ENCODE assay signal across 8 cellular contexts in genomic region chr22:22955866-22956535, GRCh38.
DNase-seq lines count a peak whose midpoint lies in the region; ATAC-seq, FAIRE-seq and TF ChIP-seq lines count a peak whose summit lies in the region.

No MANE protein-coding gene starts in this region.

- peak; percentile 77 for TF ChIP-seq RAD21 in HepG2 (CRISPR knock-in tag; IDR thresholded peaks at IDR 0.05)

- H4K20me1 ChIP-seq in HepG2 (ENCODE audit: insufficient read depth, low read length) = no peaks in the 10 kb centered on the region

- no peak overlapping the region for H2AFZ ChIP-seq in HepG2 (ENCODE audit: low read length)

- H3K4me3 ChIP-seq in choroid plexus epithelial cell (ENCODE audit: low read depth, low read length) (no peak overlapping the region), HepG2 (replicated peaks in 1 of 3; ENCODE audit: insufficient read depth in 1 of 3, low read depth in 2 of 3, low read length in 3 of 3) (no peak overlapping the region)

- CTCF ChIA-PET in HepG2 (lab: Yijun Ruan, JAX; ENCODE audit: low intra/inter-chr PET ratio, low total read pairs) = interaction anchor here (0.7 to 1.9 kb wide), 8 partner anchors 100 to 246 kb away, joined by 3 to 23 read pairs (median 4); no protein-coding TSS in a partner anchor

- 19% methylated on average over 7 of the region's 8 CpGs for WGBS in HepG2 (ENCODE audit: low lambda C conversion rate)

- TF ChIP-seq EP300 in HepG2 (IDR thresholded peaks at IDR 0.05; ENCODE audit: low read depth in 2 of 2, low read length in 2 of 2) (no peak), HepG2 (CRISPR knock-in tag; IDR thresholded peaks at IDR 0.05; ENCODE audit: borderline replicate concordance) (no peak)

- H3K36me3 ChIP-seq in HepG2 (replicated peaks in 1 of 2; ENCODE audit: control insufficient read depth in 1 of 2, insufficient read depth in 2 of 2, low read length in 2 of 2) = no peaks in the 10 kb centered on the region

- peak; percentile 81 for FAIRE-seq in HepG2 (lab: Jason Lieb, UNC)

- no peaks in the 10 kb centered on the region for H3K9me3 ChIP-seq in HepG2 (ENCODE audit: low read length)

- H3K9ac ChIP-seq in HepG2 (ENCODE audit: insufficient read depth, low read depth, low read length) = no peak overlapping the region

- peaks cover 3 to 29% of the 10 kb centered on the region in 2 experiments; a peak in 3 of 5 replicates for H3K27me3 ChIP-seq in HepG2 (ENCODE audit: control insufficient read depth in 1 of 2, insufficient read depth in 2 of 2, low read length in 2 of 2)

- no peak overlapping the region for H3K27ac ChIP-seq in HepG2 (ENCODE audit: extremely low read length, insufficient read depth, low read length)

- no peaks in the 10 kb centered on the region for H3K79me2 ChIP-seq in HepG2 (ENCODE audit: insufficient read depth, low read length)

- H3K4me2 ChIP-seq in HepG2 (ENCODE audit: low read depth, low read length) = no peak overlapping the region

- ATAC-seq in HepG2 (peak; percentile 90), HG02938 (IDR thresholded peaks at IDR 0.05; ENCODE audit: unreplicated experiment) (no peak)

- POLR2A ChIA-PET in HepG2 (lab: Yijun Ruan, JAX) = no interaction called here

- in situ Hi-C loops in HepG2 (cut with HindIII; ENCODE audit: extremely low pct_ligation_motif_present, low pct_unique_long_range_greater_than_20kb) = loop anchor here (5.0 to 25.0 kb wide), 4 partner anchors 99 to 431 kb away; no protein-coding TSS in a partner anchor

- peaks cover 18% of the 10 kb centered on the region for H3K4me1 ChIP-seq in HepG2 (ENCODE audit: insufficient read depth, low read length)

- intact Hi-C loops in HepG2 (cut with micrococcal nuclease; ENCODE audit: unreplicated experiment) = loop anchor here (1.0 kb wide), 1 partner anchor 109 kb away; no protein-coding TSS in a partner anchor

- TF ChIP-seq CTCF in choroid plexus epithelial cell (conservative IDR thresholded peaks at IDR 0.05; ENCODE audit: low read depth, low read length) (peak; percentile 90), HepG2 (CRISPR knock-in tag; IDR thresholded peaks at IDR 0.05) (peak; percentile 88)

- TF ChIP-seq POLR2A in HepG2 (IDR thresholded peaks at IDR 0.05; ENCODE audit: insufficient read depth in 1 of 2, low read depth in 2 of 2, low read length in 2 of 2) = no peak

- DNase-seq in NCI-H524 (lab: John Stamatoyannopoulos, UW) (peak; percentile 31 to 75), NCI-H524 treated with DMSO at 0.1 percent for 48 hours (lab: John Stamatoyannopoulos, UW) (no peak), NCI-H2171 treated with DMSO at 0.1 percent for 48 hours (lab: John Stamatoyannopoulos, UW) (peak; percentile 72), choroid plexus epithelial cell (ENCODE audit: low read depth) (peak; percentile 87), HepG2 (ENCODE audit: low spot score) (peak; percentile 59)
- peak; percentile 41 for DNase-seq in activated CD4-positive, alpha-beta T cell treated with anti-CD3 and anti-CD28 coated beads for 1 hour
- peak; percentile 20 to 38 (median 20) for DNase-seq in stimulated activated CD4-positive, alpha-beta T cell treated with anti-CD3 and anti-CD28 coated beads, TNF-alpha, amount 100 ng/mL, for 1 hour (ENCODE audit: low read depth in 3 of 3, low spot score in 1 of 3)

- BruUV-seq in HepG2 (replicated peaks; lab: Mats Ljungman, UMichigan) = no TSS peak

TF ChIP-seq in HepG2, 621 proteins besides CTCF, POLR2A, EP300 and RAD21:
- TF ChIP-seq SMC3 (IDR thresholded peaks at IDR 0.05; ENCODE audit: low read length) (peak; percentile 83), CEBPB (IDR thresholded peaks at IDR 0.05; ENCODE audit: borderline replicate concordance, low read depth, low read length) (peak; percentile 18; the same call in 1 of the 2 replicates), YY1 (IDR thresholded peaks at IDR 0.05; ENCODE audit: insufficient read depth, insufficient replicate concordance, low read depth, low read length) (no peak), HOXA3 (CRISPR knock-in tag; IDR thresholded peaks at IDR 0.05) (0 out of 2 replicates have a peak, but pooled peaks have one; percentile 15), ZNF781 (CRISPR knock-in tag; IDR thresholded peaks at IDR 0.05; ENCODE audit: borderline replicate concordance, not compliant biosample characterization) (no peak), STAG1 (CRISPR knock-in tag; IDR thresholded peaks at IDR 0.05) (peak; percentile 85), XRCC5 (optimal IDR thresholded peaks at IDR 0.05; ENCODE audit: low read length) (peak; percentile 32), FOXP1 (IDR thresholded peaks at IDR 0.05) (no peak), FOXP1 (CRISPR knock-in tag; IDR thresholded peaks at IDR 0.05) (no peak), ZNF501 (CRISPR knock-in tag; IDR thresholded peaks at IDR 0.05) (0 out of 2 replicates have a peak, but pooled peaks have one; percentile 15)
